ENCODE assay signal across 10 cellular contexts in the genomic region with DNA sequence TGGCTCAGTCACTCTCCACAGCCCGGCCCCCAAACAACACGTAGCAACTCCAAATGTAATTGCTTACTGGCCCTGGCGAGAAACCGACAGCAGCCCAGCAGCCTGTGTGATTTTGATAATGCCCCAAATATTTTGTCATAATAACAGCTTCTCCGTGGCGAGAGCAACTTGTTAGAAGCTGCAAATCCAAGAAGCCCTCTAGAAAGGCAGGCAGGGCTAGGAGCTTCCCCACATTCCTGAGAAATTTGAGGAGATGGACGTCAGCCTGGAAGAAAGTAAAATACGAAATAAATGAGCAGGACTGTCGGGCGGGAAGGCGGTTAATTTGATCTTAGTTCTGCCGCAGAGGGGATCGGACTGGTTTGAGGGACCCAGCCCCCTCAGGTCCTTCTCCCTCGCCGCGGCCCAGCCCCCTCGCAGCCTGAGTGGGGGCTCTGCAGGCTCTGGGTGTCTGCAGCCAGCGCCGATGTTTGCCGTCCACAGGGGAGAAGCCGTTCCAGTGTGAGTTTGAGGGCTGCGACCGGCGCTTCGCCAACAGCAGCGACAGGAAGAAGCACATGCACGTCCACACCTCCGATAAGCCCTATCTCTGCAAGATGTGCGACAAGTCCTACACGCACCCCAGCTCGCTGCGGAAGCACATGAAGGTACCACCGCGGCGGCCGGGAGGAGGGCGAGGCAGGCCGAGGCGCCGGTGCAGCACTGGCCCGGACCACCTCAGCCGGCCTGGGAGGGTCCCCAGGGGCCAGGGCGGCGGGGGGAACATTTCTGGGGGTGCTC. TPM values are rescaled to one million over a fixed set of nuclear protein-coding genes. Genes with fewer than 3 reads are reported as not detected.
DNase-seq lines count a peak whose midpoint lies in the region; ATAC-seq and TF ChIP-seq lines count a peak whose summit lies in the region.
"Had no signal": no experiment of that assay in that cellular context is flagged by ENCODE, and none has a peak within 500 bp of the region (broad histone marks: within the 10 kb centered on the region; RNA-seq: fewer than 3 reads in every experiment).

No MANE protein-coding gene starts in this region.

- peaks cover 22% of the 10 kb centered on the region for H3K4me1 Mint-ChIP-seq in activated CD4-positive, alpha-beta T cell treated with anti-CD3 and anti-CD28 coated beads, Interleukin-2, amount 10 ng/mL, durations not matched to agents 7 days and 5 days
- H3K4me1 Mint-ChIP-seq in osteocyte (ENCODE audit: unreplicated experiment) = peaks cover 30% of the 10 kb centered on the region

- H3K27ac Mint-ChIP-seq in activated CD4-positive, alpha-beta T cell treated with anti-CD3 and anti-CD28 coated beads, Interleukin-2, amount 10 ng/mL, durations not matched to agents 7 days and 5 days = peak overlapping the region; percentile 77
- peak overlapping the region; percentile 97 for H3K27ac Mint-ChIP-seq in osteocyte (ENCODE audit: unreplicated experiment)
- H3K27ac Mint-ChIP-seq: CD14-positive monocyte had no signal

- peaks cover 3% of the 10 kb centered on the region; the same call in 1 of the 2 replicates for H3K36me3 ChIP-seq in Panc1 (ENCODE audit: control insufficient read depth, insufficient read depth, low read length)

- in situ Hi-C loops in Panc1 (cut with HindIII; ENCODE audit: low pct_unique_long_range_greater_than_20kb, low sequenced_read_pairs) = no loop called here

- POLR2A ChIA-PET in activated CD4-positive, alpha-beta T cell treated with anti-CD3 and anti-CD28 coated beads, Interleukin-2, amount 10 ng/mL, durations not matched to agents 7 days and 5 days (lab: Charles Lee) = no interaction called here
- POLR2A ChIA-PET in Panc1 (lab: Charles Lee) = no interaction called here

- BruUV-seq in Panc1 (replicated peaks; lab: Mats Ljungman, UMichigan) = no TSS peak

- H3K4me3 ChIP-seq in Panc1 (ENCODE audit: low read depth in 2 of 2, low read length in 2 of 2) (peak overlapping the region; percentile 75 to 84), dorsolateral prefrontal cortex (peak overlapping the region; percentile 18 to 77 (median 64))

- no peak for ATAC-seq in Panc1
- no peak for ATAC-seq in HG02840 (IDR thresholded peaks at IDR 0.05; ENCODE audit: low FRiP score, unreplicated experiment)
- no peak for ATAC-seq in HG03469 (IDR thresholded peaks at IDR 0.05; ENCODE audit: unreplicated experiment)
- ATAC-seq: stimulated activated naive CD8-positive, alpha-beta T cell treated with anti-CD3 and anti-CD28 coated beads, Interleukin-15, Interleukin-2, amounts not matched to agents 100 U/mL and 50 U/mL, for 24 hours had no signal

- H3K27me3 Mint-ChIP-seq in activated CD4-positive, alpha-beta T cell treated with anti-CD3 and anti-CD28 coated beads, Interleukin-2, amount 10 ng/mL, durations not matched to agents 7 days and 5 days = peaks cover 64% of the 10 kb centered on the region
- no peaks in the 10 kb centered on the region for H3K27me3 Mint-ChIP-seq in osteocyte (ENCODE audit: unreplicated experiment)

- H3K4me1 ChIP-seq in Panc1 (ENCODE audit: control insufficient read depth, insufficient read depth, low read length) = peaks cover 17% of the 10 kb centered on the region

- no peak for TF ChIP-seq CTCF in Panc1 (IDR thresholded peaks at IDR 0.05)
- TF ChIP-seq CTCF in dorsolateral prefrontal cortex (IDR thresholded peaks at IDR 0.05 in 54 of 56, conservative IDR thresholded peaks at IDR 0.05 in 2 of 56; ENCODE audit: low read depth in 1 of 56, partially characterized antibody in 56 of 56) = no peak
- TF ChIP-seq CTCF in osteocyte (IDR thresholded peaks at IDR 0.05) = no peak

- intact Hi-C loops in Panc1 (cut with micrococcal nuclease; ENCODE audit: unreplicated experiment) (loop anchor here (5.0 kb wide), 2 partner anchors 103 to 253 kb away; partner anchors contain the start of gene PCCA), dorsolateral prefrontal cortex (cut with DNase I) (loop anchor here (5.0 kb wide), 2 partner anchors 103 to 248 kb away; partner anchors contain the start of gene PCCA (in 1 of the 2))

- H3K9me3 ChIP-seq in Panc1 (ENCODE audit: control insufficient read depth, insufficient read depth, low read depth, low read length) = no peaks in the 10 kb centered on the region

- no peak for DNase-seq in activated CD4-positive, alpha-beta T cell treated with anti-CD3 and anti-CD28 coated beads, Interleukin-2, amount 10 ng/mL, durations not matched to agents 7 days and 5 days
- DNase-seq in activated CD4-positive, alpha-beta T cell treated with anti-CD3 and anti-CD28 coated beads, Interleukin-2, amount 50 U/mL, for 1 hour = no peak
- DNase-seq in Panc1 (ENCODE audit: low read depth, low spot score) = no peak
- no peak for DNase-seq in dorsolateral prefrontal cortex
- peak; percentile 84 for DNase-seq in osteocyte (ENCODE audit: extremely low spot score, unreplicated experiment)
- no peak for DNase-seq in NCI-H774 (lab: John Stamatoyannopoulos, UW)

- no peaks in the 10 kb centered on the region for H3K27me3 ChIP-seq in Panc1 (ENCODE audit: control insufficient read depth, insufficient read depth, low read length)
- peaks cover 5 to 99% (median 87%) of the 10 kb centered on the region in 45 donors for H3K27me3 ChIP-seq in dorsolateral prefrontal cortex

- peaks cover 6% of the 10 kb centered on the region for H3K36me3 Mint-ChIP-seq in activated CD4-positive, alpha-beta T cell treated with anti-CD3 and anti-CD28 coated beads, Interleukin-2, amount 10 ng/mL, durations not matched to agents 7 days and 5 days (ENCODE audit: low read depth)
- H3K36me3 Mint-ChIP-seq in osteocyte (ENCODE audit: unreplicated experiment) = peaks cover 44% of the 10 kb centered on the region

- H3K4me3 Mint-ChIP-seq in activated CD4-positive, alpha-beta T cell treated with anti-CD3 and anti-CD28 coated beads, Interleukin-2, amount 10 ng/mL, durations not matched to agents 7 days and 5 days = peak overlapping the region; percentile 30
- H3K4me3 Mint-ChIP-seq in osteocyte (ENCODE audit: unreplicated experiment) = peak overlapping the region; percentile 95

- H3K9me3 Mint-ChIP-seq in activated CD4-positive, alpha-beta T cell treated with anti-CD3 and anti-CD28 coated beads, Interleukin-2, amount 10 ng/mL, durations not matched to agents 7 days and 5 days = no peaks in the 10 kb centered on the region
- H3K9me3 Mint-ChIP-seq in osteocyte (ENCODE audit: unreplicated experiment) = no peaks in the 10 kb centered on the region

- CTCF ChIA-PET in activated CD4-positive, alpha-beta T cell treated with anti-CD3 and anti-CD28 coated beads, Interleukin-2, amount 10 ng/mL, durations not matched to agents 7 days and 5 days (lab: Charles Lee) = interaction anchor here (0.6 to 2.3 kb wide), 2 partner anchors 14 to 421 kb away, joined by 3 to 11 read pairs; partner anchors contain the start of gene ZIC5
- CTCF ChIA-PET in Panc1 (lab: Charles Lee) = no interaction called here

- H3K27ac ChIP-seq in Panc1 (ENCODE audit: low read length) (peak overlapping the region; percentile 92), dorsolateral prefrontal cortex (peak overlapping the region in 53 of 59 donors; percentile 7 to 98 (median 83))

RNA-seq across cellular contexts. Expression of gene ZIC2, which starts 3.1 kb away (rescaled TPM):
- not detected for total RNA-seq in activated CD4-positive, alpha-beta T cell treated with anti-CD3 and anti-CD28 coated beads, Interleukin-2, amount 10 ng/mL, durations not matched to agents 7 days and 5 days
- total RNA-seq in Panc1 (2021; ENCODE audit: unreplicated experiment) = 54.5 TPM
- polyA plus RNA-seq in Panc1 (2012; ENCODE audit: insufficient read length) = 43.4 TPM
- 10 to 100 TPM in 117 of 120 experiments, 1 to 10 TPM in 3; 6.5 to 90.1 (median 24.5) TPM for total RNA-seq in dorsolateral prefrontal cortex
- 177 and 196 TPM in 2 replicates for total RNA-seq in osteocyte
- polyA plus RNA-seq: CD14-positive monocyte had no signal

RNA-seq across cellular contexts. Expression of gene ZIC5, which starts 13.1 kb away (rescaled TPM):
- not detected for total RNA-seq in activated CD4-positive, alpha-beta T cell treated with anti-CD3 and anti-CD28 coated beads, Interleukin-2, amount 10 ng/mL, durations not matched to agents 7 days and 5 days
- total RNA-seq in Panc1 (2021; ENCODE audit: unreplicated experiment) = 5.2 TPM
- 2.8 TPM for polyA plus RNA-seq in Panc1 (2012; ENCODE audit: insufficient read length)
- total RNA-seq in dorsolateral prefrontal cortex = 10 to 100 TPM in 1 of 120 experiments, 1 to 10 TPM in 118, under 1 TPM in 1; 0.91 to 10.4 (median 3.1) TPM
- 8.8 and 9.4 TPM in 2 replicates for total RNA-seq in osteocyte
- polyA plus RNA-seq: CD14-positive monocyte had no signal

Comparison
In these comparisons a context has a peak if more than half of its experiments do, and no peak if none do; other contexts are left out.
1. RNA of gene ZIC2, which starts 3.1 kb away (total RNA-seq): 177 to 196 TPM in osteocyte, 54.5 TPM in Panc1 (single experiment) and 6.5 to 90.1 TPM in dorsolateral prefrontal cortex; not detected in activated CD4-positive, alpha-beta T cell treated with anti-CD3 and anti-CD28 coated beads, Interleukin-2, amount 10 ng/mL, durations not matched to agents 7 days and 5 days; every median in the first group is over 4 times any median in the second.